ENCODE assay signal across 8 cellular contexts in genomic region chr13:40664100-40665060, GRCh38. TPM values are rescaled to one million over a fixed set of nuclear protein-coding genes. Genes with fewer than 3 reads are reported as not detected.
DNase-seq lines count a peak whose midpoint lies in the region; ATAC-seq and TF ChIP-seq lines count a peak whose summit lies in the region.

No MANE protein-coding gene starts in this region.

- peaks cover 9% of the 10 kb centered on the region for H3K36me3 Mint-ChIP-seq in activated T-cell treated with anti-CD3 and anti-CD28 coated beads, Interleukin-2, amount 50 U/mL, for 4 hours (ENCODE audit: insufficient read depth)
- H3K36me3 Mint-ChIP-seq in naive thymus-derived CD8-positive, alpha-beta T cell: peaks cover 0 to 9% (median 4%) of the 10 kb centered on the region in 3 donors

- peak overlapping the region; percentile 99 for H3K27ac ChIP-seq in esophagus squamous epithelium

- intact Hi-C loops in esophagus squamous epithelium (cut with DNase I): loop anchor here (5.0 kb wide), 1 partner anchor 602 kb away; no protein-coding TSS in a partner anchor

- H3K36me3 ChIP-seq in esophagus squamous epithelium: no peaks in the 10 kb centered on the region

- peaks cover 48% of the 10 kb centered on the region for H3K4me1 Mint-ChIP-seq in activated T-cell treated with anti-CD3 and anti-CD28 coated beads, Interleukin-2, amount 50 U/mL, for 4 hours (ENCODE audit: low read depth)
- peaks cover 32 to 57% (median 54%) of the 10 kb centered on the region in 4 donors for H3K4me1 Mint-ChIP-seq in naive thymus-derived CD8-positive, alpha-beta T cell

- H3K27me3 ChIP-seq in esophagus squamous epithelium: no peaks in the 10 kb centered on the region

- H3K4me3 Mint-ChIP-seq in activated T-cell treated with anti-CD3 and anti-CD28 coated beads, Interleukin-2, amount 50 U/mL, for 4 hours: peak overlapping the region; percentile 98
- peak overlapping the region; percentile 95 to 98 (median 96) for H3K4me3 Mint-ChIP-seq in naive thymus-derived CD8-positive, alpha-beta T cell

- H3K9me3 ChIP-seq in esophagus squamous epithelium: no peaks in the 10 kb centered on the region

- H3K4me3 ChIP-seq in esophagus squamous epithelium: peak overlapping the region; percentile 77 to 97 (median 91)

- DNase-seq in COLO829 (ENCODE audit: low spot score): peak; percentile 28
- DNase-seq in NCI-H69 (lab: John Stamatoyannopoulos, UW): peak; percentile 14
- DNase-seq in activated T-cell treated with anti-CD3 and anti-CD28 coated beads, Interleukin-2, amount 50 U/mL, for 4 hours: peak; percentile 64
- no peak for DNase-seq in esophagus squamous epithelium (lab: John Stamatoyannopoulos, UW)
- DNase-seq in naive thymus-derived CD8-positive, alpha-beta T cell: peak; percentile 51 to 82 (median 68)
- peak; percentile 72 for DNase-seq in stimulated activated naive CD4-positive, alpha-beta T cell treated with Interleukin-2 at 50 U/mL for 16 hours (lab: John Stamatoyannopoulos, UW)
- DNase-seq in A172 (ENCODE audit: low spot score): no peak

- peak; percentile 22 for ATAC-seq in GM21825 (IDR thresholded peaks at IDR 0.05; ENCODE audit: unreplicated experiment)
- ATAC-seq in activated T-cell treated with anti-CD3 and anti-CD28 coated beads, Interleukin-2, amount 50 U/mL, for 4 hours: peak; percentile 21 to 23
- peak; percentile 29 to 38 for ATAC-seq in naive thymus-derived CD8-positive, alpha-beta T cell

- no peaks in the 10 kb centered on the region for H3K27me3 Mint-ChIP-seq in activated T-cell treated with anti-CD3 and anti-CD28 coated beads, Interleukin-2, amount 50 U/mL, for 4 hours (ENCODE audit: low read depth)
- no peaks in the 10 kb centered on the region for H3K27me3 Mint-ChIP-seq in naive thymus-derived CD8-positive, alpha-beta T cell

- WGBS in esophagus squamous epithelium, 2 donors: 1 to 17% methylated on average over 7 to 16 of the region's 87 CpGs

- H3K9me3 Mint-ChIP-seq in activated T-cell treated with anti-CD3 and anti-CD28 coated beads, Interleukin-2, amount 50 U/mL, for 4 hours: no peaks in the 10 kb centered on the region
- no peaks in the 10 kb centered on the region for H3K9me3 Mint-ChIP-seq in naive thymus-derived CD8-positive, alpha-beta T cell

- peak overlapping the region; percentile 91 to 97 (median 93) for H3K27ac Mint-ChIP-seq in naive thymus-derived CD8-positive, alpha-beta T cell

- TF ChIP-seq CTCF in esophagus squamous epithelium (IDR thresholded peaks at IDR 0.05): peak in 1 of 6 experiments; percentile 3

- POLR2A ChIA-PET in naive thymus-derived CD8-positive, alpha-beta T cell (lab: Charles Lee): interaction anchor here (0.6 to 5.9 kb wide), 32 partner anchors 9 to 599 kb away, joined by 3 to 102 read pairs (median 5); no protein-coding TSS in a partner anchor

- peaks cover 0 to 66% (median 24%) of the 10 kb centered on the region in 3 donors for H3K4me1 ChIP-seq in esophagus squamous epithelium

- TF ChIP-seq POLR2A in esophagus squamous epithelium (IDR thresholded peaks at IDR 0.05): peak in 2 of 4 donors; percentile 68 to 80

RNA-seq across cellular contexts. Expression of gene FOXO1, which starts 2.1 kb away (rescaled TPM):
- 10 to 100 TPM; 61.1 to 64.0 (median 62.7) TPM for total RNA-seq in activated T-cell treated with anti-CD3 and anti-CD28 coated beads, Interleukin-2, amount 50 U/mL, for 4 hours
- 10 to 100 TPM in 3 of 4 donors, 1 to 10 TPM in 1; 9.1 to 42.3 (median 14.2) TPM for total RNA-seq in esophagus squamous epithelium
- total RNA-seq in naive thymus-derived CD8-positive, alpha-beta T cell: 100 to 1,000 TPM; 101 to 103 TPM
- polyA plus RNA-seq in naive thymus-derived CD8-positive, alpha-beta T cell: 100 to 1,000 TPM in 1 of 3 donors, 10 to 100 TPM in 2; 59.1 to 137 (median 86.5) TPM
- total RNA-seq in A172 (2014; rRNA removed; shearing (Covaris generic)): 1.1 and 2.3 TPM in 2 replicates

Comparison
In these comparisons a context has a peak if more than half of its experiments do, and no peak if none do; other contexts are left out.
1. DNase-seq: peak in COLO829 (single experiment), NCI-H69 (single experiment), activated T-cell treated with anti-CD3 and anti-CD28 coated beads, Interleukin-2, amount 50 U/mL, for 4 hours (single experiment), naive thymus-derived CD8-positive, alpha-beta T cell (10 of 10) and stimulated activated naive CD4-positive, alpha-beta T cell treated with Interleukin-2 at 50 U/mL for 16 hours (single experiment); none in esophagus squamous epithelium (single experiment) and A172 (single experiment).
2. Peak in every context shown above with its lines, with median percentiles within 50 percentile points of each other: ATAC-seq.